Comparison of ENCODE assay signal across 7 cellular contexts in genomic region chr10:112792487-112793196, GRCh38.
DNase-seq lines count a peak whose midpoint lies in the region; ATAC-seq and TF ChIP-seq lines count a peak whose summit lies in the region.

No MANE protein-coding gene starts in this region.

- H3K27me3 ChIP-seq in thyroid gland: no peaks in the 10 kb centered on the region

- no peak overlapping the region for H3K4me3 ChIP-seq in cardiac fibroblast (replicated peaks in 1 of 2; ENCODE audit: low read depth in 2 of 2, low read length in 2 of 2)
- no peak overlapping the region for H3K4me3 ChIP-seq in thyroid gland (replicated peaks in 1 of 3)

- ATAC-seq in left colon (peak; percentile 71), GM21526 (IDR thresholded peaks at IDR 0.05; ENCODE audit: low FRiP score, unreplicated experiment) (no peak), GM19035 (IDR thresholded peaks at IDR 0.05; ENCODE audit: unreplicated experiment) (no peak)

- WGBS in thyroid gland, 2 donors: 53 to 58% methylated on average over 14 of the region's 14 CpGs

- intact Hi-C loops in left colon (cut with DNase I, micrococcal nuclease) (no loop called here), thyroid gland (cut with DNase I) (no loop called here)

- no peak overlapping the region for H3K27ac ChIP-seq in thyroid gland

- H3K9me3 ChIP-seq in thyroid gland: no peaks in the 10 kb centered on the region

- no peak for TF ChIP-seq POLR2A in thyroid gland (IDR thresholded peaks at IDR 0.05)

- DNase-seq in NCI-H1105 (lab: John Stamatoyannopoulos, UW): peak; percentile 22
- DNase-seq in cardiac fibroblast (ENCODE audit: low read depth in 2 of 2): peak; percentile 61 to 76
- DNase-seq in left colon: peak; percentile 55 to 65
- peak; percentile 42 to 48 for DNase-seq in thyroid gland
- no peak for DNase-seq in NCI-H446 treated with DMSO at 0.1 percent for 48 hours (lab: John Stamatoyannopoulos, UW)

- TF ChIP-seq CTCF in cardiac fibroblast (IDR thresholded peaks at IDR 0.05; ENCODE audit: low read depth, low read length): no peak
- TF ChIP-seq CTCF in thyroid gland (IDR thresholded peaks at IDR 0.05): no peak

- no peaks in the 10 kb centered on the region for H3K4me1 ChIP-seq in thyroid gland

- no peaks in the 10 kb centered on the region for H3K36me3 ChIP-seq in thyroid gland
